21 cellular contexts compared by ENCODE assay signal in genomic region chr17:61468263-61468907, GRCh38. TPM values are rescaled to one million over a fixed set of nuclear protein-coding genes. Genes with fewer than 3 reads are reported as not detected.
DNase-seq lines count a peak whose midpoint lies in the region; ATAC-seq, FAIRE-seq and TF ChIP-seq lines count a peak whose summit lies in the region.
"Had no signal": no experiment of that assay in that cellular context is flagged by ENCODE, and none has a peak within 500 bp of the region (broad histone marks: within the 10 kb centered on the region; RNA-seq: fewer than 3 reads in every experiment).

No MANE protein-coding gene starts in this region.

- H3K36me3 ChIP-seq in kidney (ENCODE audit: control insufficient read depth in 1 of 2, insufficient read depth in 2 of 2, low read length in 2 of 2) (no peaks in the 10 kb centered on the region), upper lobe of right lung (peaks cover 5% of the 10 kb centered on the region)
- H3K36me3 ChIP-seq: HAP-1 had no signal

- H3K27ac ChIP-seq in kidney (ENCODE audit: low read depth in 2 of 2, low read length in 2 of 2) (no peak overlapping the region), upper lobe of right lung (no peak overlapping the region)
- H3K27ac ChIP-seq: coronary artery had no signal

- no peaks in the 10 kb centered on the region for H3K4me1 ChIP-seq in kidney (ENCODE audit: control insufficient read depth in 1 of 2, insufficient read depth in 1 of 2, low read depth in 1 of 2, low read length in 2 of 2)
- peaks cover 9% of the 10 kb centered on the region for H3K4me1 ChIP-seq in upper lobe of right lung
- H3K4me1 ChIP-seq: HAP-1 had no signal

- intact Hi-C loops in cardiac septum (cut with DNase I) (no loop called here), Right ventricle myocardium inferior (cut with DNase I) (no loop called here), kidney (cut with DNase I) (no loop called here), upper lobe of right lung (cut with DNase I) (no loop called here)

- H3K4me3 ChIP-seq in kidney (ENCODE audit: low read length in 2 of 2): no peak overlapping the region
- H3K4me3 ChIP-seq in upper lobe of right lung: no peak overlapping the region
- H3K4me3 ChIP-seq: A549, coronary artery, HAP-1 had no signal

- TF ChIP-seq CTCF in kidney (IDR thresholded peaks at IDR 0.05; ENCODE audit: borderline replicate concordance, extremely low read depth, insufficient read depth) (no peak), upper lobe of right lung (IDR thresholded peaks at IDR 0.05) (no peak)

- no peaks in the 10 kb centered on the region for H3K27me3 ChIP-seq in upper lobe of right lung

- DNase-seq in cardiac septum (ENCODE audit: low spot score) (peak; percentile 50), Right ventricle myocardium inferior (ENCODE audit: missing footprints) (no peak), RPMI8226 (peak; percentile 50), kidney (peak; percentile 44), upper lobe of right lung (peak; percentile 47), HPDE6-E6E7 (ENCODE audit: extremely low spot score) (no peak), NCI-H146 (lab: John Stamatoyannopoulos, UW) (no peak), RKO (ENCODE audit: low spot score) (no peak)
- DNase-seq: CD4-positive, alpha-beta T cell; NCI-H1092 treated with DMSO at 0.1 percent for 48 hours; NCI-H2081 treated with DMSO at 0.1 percent for 48 hours; stimulated activated CD8-positive, alpha-beta memory T cell treated with anti-CD3 and anti-CD28 coated beads, Interleukin-4, amount 100 ng/mL, for 48 hours; T-helper 9 cell had no signal

- no peak overlapping the region for H3K9ac ChIP-seq in kidney (ENCODE audit: low read length in 2 of 2)

- no peaks in the 10 kb centered on the region for H3K9me3 ChIP-seq in kidney (ENCODE audit: control insufficient read depth in 1 of 2, low read length in 2 of 2)
- H3K9me3 ChIP-seq in upper lobe of right lung: no peaks in the 10 kb centered on the region
- H3K9me3 ChIP-seq: A549, HAP-1 had no signal

- FAIRE-seq in kidney (lab: Jason Lieb, UNC): no peak
- FAIRE-seq: A549 had no signal

- ATAC-seq in Right ventricle myocardium inferior (no peak), upper lobe of right lung (no peak)
- ATAC-seq: activated naive CD4-positive, alpha-beta T cell treated with anti-CD3 and anti-CD28 coated beads, Interleukin-2, amount 50 U/mL, for 72 hours had no signal

RNA-seq across cellular contexts. Expression of gene TBX4, which starts 16.2 kb away (rescaled TPM):
- total RNA-seq in cardiac septum (0.05 TPM), Right ventricle myocardium inferior (not detected), kidney (not detected), upper lobe of right lung (28.6 TPM)
- polyA plus RNA-seq in kidney (ENCODE audit: insufficient read depth, low read depth, low replicate concordance): not detected
- total RNA-seq: activated naive CD4-positive, alpha-beta T cell treated with anti-CD3 and anti-CD28 coated beads, Interleukin-2, amount 50 U/mL, for 72 hours; activated T-helper 1 cell treated with anti-CD3 and anti-CD28 coated beads, Interleukin-12 subunit alpha, Interleukin-12 subunit beta, Interleukin-2, Interleukin-4 antibody, amounts not matched to agents 30 ng/mL and 10 ng/mL and 1 ng/mL, durations not matched to agents 14 hours and 24 hours and 36 hours; CD4-positive, alpha-beta T cell; endothelial cell of umbilical vein; pulmonary artery endothelial cell; SK-MEL-5 had no signal
- polyA plus RNA-seq: endothelial cell of umbilical vein had no signal

Comparison
In these comparisons a context has a peak if more than half of its experiments do, and no peak if none do; other contexts are left out.
1. DNase-seq: peak in cardiac septum (single experiment), RPMI8226 (single experiment), kidney (single experiment) and upper lobe of right lung (single experiment); none in Right ventricle myocardium inferior (single experiment), HPDE6-E6E7 (single experiment), NCI-H146 (single experiment) and RKO (single experiment).
2. RNA of gene TBX4, which starts 16.2 kb away (total RNA-seq): 28.6 TPM in upper lobe of right lung (single experiment); 0.05 TPM in cardiac septum (single experiment), not detected in kidney (single experiment) and not detected in Right ventricle myocardium inferior (single experiment); every median in the first group is over 10 times any median in the second.